8 cellular contexts compared by ENCODE assay signal in the genomic region with DNA sequence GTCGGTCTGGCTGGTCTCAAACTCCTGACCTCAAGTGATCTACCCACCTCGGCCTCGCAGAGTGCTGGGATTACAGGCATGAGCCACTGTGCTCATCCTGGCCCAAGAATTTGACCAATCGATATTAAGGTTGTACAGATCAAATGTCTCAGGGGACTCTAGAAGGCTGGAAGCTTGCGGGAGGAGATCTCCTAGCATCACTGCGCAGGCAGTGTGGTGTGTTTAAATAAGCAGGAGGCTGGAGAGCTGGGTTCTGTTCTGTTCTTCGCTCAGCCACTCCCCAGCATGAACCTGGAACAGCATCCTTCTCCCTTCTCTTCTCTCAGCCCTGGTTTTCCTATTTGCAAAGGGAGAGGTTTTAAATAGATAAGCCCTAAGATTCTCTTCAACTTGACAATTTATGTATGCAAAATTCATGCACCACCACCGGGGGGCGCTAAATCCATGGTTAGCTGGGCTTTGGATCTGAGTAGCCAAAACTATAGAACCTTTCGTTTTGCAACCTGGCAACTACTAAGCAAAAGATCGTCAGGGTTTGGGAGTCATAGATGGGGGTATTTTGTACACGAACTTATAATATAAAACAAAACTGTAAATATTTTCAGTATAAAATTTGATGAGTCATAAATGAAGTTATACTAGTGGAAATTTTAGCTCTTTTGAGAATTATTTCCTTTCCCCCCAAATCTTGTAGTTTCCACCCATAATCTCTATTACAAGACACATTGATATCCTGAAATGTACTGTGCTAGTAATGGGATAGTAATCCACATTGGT.
DNase-seq lines count a peak whose midpoint lies in the region; ATAC-seq and TF ChIP-seq lines count a peak whose summit lies in the region.

No MANE protein-coding gene starts in this region.

- H3K79me2 ChIP-seq in OCI-LY3 (ENCODE audit: low read length): no peaks in the 10 kb centered on the region

- peak overlapping the region; percentile 64 for H3K4me2 ChIP-seq in OCI-LY3 (ENCODE audit: low read length)

- H3K9ac ChIP-seq in OCI-LY3 (ENCODE audit: low read length): peak overlapping the region; percentile 41; the same call in 1 of the 2 replicates

- peak; percentile 57 for DNase-seq in ELF-1 (ENCODE audit: low read depth, low spot score)
- peak; percentile 41 for DNase-seq in HPDE6-E6E7 (ENCODE audit: extremely low spot score)
- DNase-seq in activated CD8-positive, alpha-beta memory T cell treated with anti-CD3 and anti-CD28 coated beads, Interleukin-2, amount 50 U/mL, for 48 hours: peak; percentile 96
- no peak for DNase-seq in epithelial cell of proximal tubule (ENCODE audit: low read depth)
- DNase-seq in myocyte (ENCODE audit: low read depth): peak; percentile 76
- DNase-seq in stimulated activated CD8-positive, alpha-beta memory T cell treated with anti-CD3 and anti-CD28 coated beads, Interleukin-4, amount 100 ng/mL, for 4 hours (ENCODE audit: low read depth in 2 of 2, low spot score in 1 of 2): peak; percentile 53 to 74

- no peak for ATAC-seq in GM18870 (IDR thresholded peaks at IDR 0.05; ENCODE audit: unreplicated experiment)

- TF ChIP-seq CTCF in OCI-LY3 (IDR thresholded peaks at IDR 0.05; ENCODE audit: low read depth, low read length): peak; percentile 72
- peak; percentile 89 for TF ChIP-seq CTCF in epithelial cell of proximal tubule (conservative IDR thresholded peaks at IDR 0.05; ENCODE audit: low read depth, low read length)

- H2AFZ ChIP-seq in OCI-LY3 (ENCODE audit: low read depth, low read length): peak overlapping the region; percentile 60; the same call in 1 of the 2 replicates

- H3K4me3 ChIP-seq in OCI-LY3 (ENCODE audit: low read length) (peak overlapping the region; percentile 36), epithelial cell of proximal tubule (ENCODE audit: low read depth, low read length) (no peak overlapping the region)

- H3K27ac ChIP-seq in OCI-LY3 (ENCODE audit: low read length): no peak overlapping the region

- peaks cover 7% of the 10 kb centered on the region for H3K4me1 ChIP-seq in OCI-LY3 (ENCODE audit: low read length)

- H3K36me3 ChIP-seq in OCI-LY3 (replicated peaks; ENCODE audit: low read depth, low read length): no peaks in the 10 kb centered on the region

- no peaks in the 10 kb centered on the region for H3K9me3 ChIP-seq in OCI-LY3 (ENCODE audit: insufficient read depth, low read length)

- H4K20me1 ChIP-seq in OCI-LY3 (ENCODE audit: insufficient read depth, low read length): no peaks in the 10 kb centered on the region

- H3K27me3 ChIP-seq in OCI-LY3 (ENCODE audit: low read depth, low read length): no peaks in the 10 kb centered on the region
